Comparison of ENCODE assay signal across 13 cellular contexts in genomic region chrX:149773026-149773425, GRCh38. TPM values are rescaled to one million over a fixed set of nuclear protein-coding genes. Genes with fewer than 3 reads are reported as not detected.
"Had no signal": no experiment of that assay in that cellular context is flagged by ENCODE, and none has a peak within 500 bp of the region (broad histone marks: within the 10 kb centered on the region; RNA-seq: fewer than 3 reads in every experiment).

No MANE protein-coding gene starts in this region.

RNA-seq across cellular contexts. Expression of gene MAGEA9, which starts 8.7 kb away (rescaled TPM):
- total RNA-seq: OCI-LY7; PC-3; PC-9; Peyer's patch; Right ventricle myocardium inferior; Right ventricle myocardium superior; RPMI7951; SJCRH30; SJSA1; SK-MEL-5; T-cell; T-helper 1 cell treated with Interleukin-12 subunit alpha and Interleukin-12 subunit beta and Interleukin-4 antibody, amounts not matched to agents 30 ng/mL and 1 ng/mL, for 36 hours had no signal
- polyA plus RNA-seq: SK-N-SH had no signal
